ENCODE assay signal across 14 cellular contexts in genomic region chr10:132515811-132516726, GRCh38. TPM values are rescaled to one million over a fixed set of nuclear protein-coding genes. Genes with fewer than 3 reads are reported as not detected.
A peak's percentile ranks its signal among the peaks of the same experiment; 100 is the strongest.
DNase-seq lines count a peak whose midpoint lies in the region; ATAC-seq and TF ChIP-seq lines count a peak whose summit lies in the region.
"Had no signal": no experiment of that assay in that cellular context is flagged by ENCODE, and none has a peak within 500 bp of the region (broad histone marks: within the 10 kb centered on the region; RNA-seq: fewer than 3 reads in every experiment).

No MANE protein-coding gene starts in this region.

- no peaks in the 10 kb centered on the region for H3K79me2 ChIP-seq in mesendoderm (ENCODE audit: control insufficient read depth, insufficient read depth, low read length)

- no CpG with 5 or more reads among the region's 19 CpGs for WGBS in mesendoderm (ENCODE audit: extremely low coverage, insufficient coverage, low lambda C conversion rate)

- H3K4me2 ChIP-seq in mesendoderm (ENCODE audit: low read length) = no peak overlapping the region

- H3K4me1 ChIP-seq in HUES6 (ENCODE audit: control insufficient read depth, insufficient read depth, low read length) (peaks cover 36% of the 10 kb centered on the region), mesendoderm (ENCODE audit: control insufficient read depth, low read depth, low read length) (peaks cover 8% of the 10 kb centered on the region), tibial artery (peaks cover 32 to 62% (median 55%) of the 10 kb centered on the region in 4 donors)

- no peak overlapping the region for H3K27ac Mint-ChIP-seq in activated T-helper 2 cell treated with anti-CD3 and anti-CD28 coated beads, Interferon-gamma antibody, Interleukin-2, Interleukin-4, amounts not matched to agents 10 μg/mL and 5 μg/mL and 100 μg/mL, durations not matched to agents 14 hours and 24 hours and 36 hours
- H3K27ac Mint-ChIP-seq: activated CD4-positive, alpha-beta memory T cell treated with anti-CD3 and anti-CD28 coated beads for 36 hours; stimulated activated effector memory CD8-positive, alpha-beta T cell treated with anti-CD3 and anti-CD28 coated beads, Interleukin-12 subunit alpha, Interleukin-12 subunit beta, amount 100 ng/mL, for 72 hours had no signal

- H3K4ac ChIP-seq in mesendoderm (ENCODE audit: low read depth, low read length) = no peak overlapping the region

- H3K9me3 ChIP-seq in HUES6 (ENCODE audit: control insufficient read depth, insufficient read depth, low read depth, low read length) = no peaks in the 10 kb centered on the region
- no peaks in the 10 kb centered on the region for H3K9me3 ChIP-seq in tibial artery
- H3K9me3 ChIP-seq: HAP-1 had no signal

- H3K36me3 Mint-ChIP-seq in activated T-helper 2 cell treated with anti-CD3 and anti-CD28 coated beads, Interferon-gamma antibody, Interleukin-2, Interleukin-4, amounts not matched to agents 10 μg/mL and 5 μg/mL and 100 μg/mL, durations not matched to agents 14 hours and 24 hours and 36 hours (ENCODE audit: low read depth) = no peaks in the 10 kb centered on the region
- H3K36me3 Mint-ChIP-seq: activated CD4-positive, alpha-beta memory T cell treated with anti-CD3 and anti-CD28 coated beads for 36 hours; stimulated activated effector memory CD8-positive, alpha-beta T cell treated with anti-CD3 and anti-CD28 coated beads, Interleukin-12 subunit alpha, Interleukin-12 subunit beta, amount 100 ng/mL, for 72 hours had no signal

- ATAC-seq in HG03432 (IDR thresholded peaks at IDR 0.05; ENCODE audit: unreplicated experiment) = no peak
- ATAC-seq: stimulated activated effector memory CD8-positive, alpha-beta T cell treated with anti-CD3 and anti-CD28 coated beads, Interleukin-12 subunit alpha, Interleukin-12 subunit beta, amount 100 ng/mL, for 72 hours had no signal

- no peaks in the 10 kb centered on the region for H3K79me1 ChIP-seq in mesendoderm (ENCODE audit: low read length)

- H3K36me3 ChIP-seq in HUES6 (ENCODE audit: control insufficient read depth, insufficient read depth, low read length) (no peaks in the 10 kb centered on the region), mesendoderm (ENCODE audit: control insufficient read depth, insufficient read depth, low read length) (no peaks in the 10 kb centered on the region), tibial artery (no peaks in the 10 kb centered on the region)
- H3K36me3 ChIP-seq: HAP-1 had no signal

- H2AK5ac ChIP-seq in mesendoderm (ENCODE audit: low read length) = peak overlapping the region; percentile 62

- no peak overlapping the region for H2BK15ac ChIP-seq in mesendoderm (replicated peaks; ENCODE audit: low read depth)

- no peaks in the 10 kb centered on the region for H3K27me3 Mint-ChIP-seq in activated T-helper 2 cell treated with anti-CD3 and anti-CD28 coated beads, Interferon-gamma antibody, Interleukin-2, Interleukin-4, amounts not matched to agents 10 μg/mL and 5 μg/mL and 100 μg/mL, durations not matched to agents 14 hours and 24 hours and 36 hours (ENCODE audit: low read depth)

- no peak overlapping the region for H2BK120ac ChIP-seq in mesendoderm (ENCODE audit: low read depth, low read length)

- intact Hi-C loops in tibial artery (cut with DNase I; ENCODE audit: low total_unique reads) = loop anchor here (5.0 to 10.0 kb wide), 2 partner anchors 49 to 121 kb away; partner anchors contain the start of gene PWWP2B
- intact Hi-C loops in activated T-helper 2 cell treated with anti-CD3 and anti-CD28 coated beads, Interferon-gamma antibody, Interleukin-2, Interleukin-4, amounts not matched to agents 10 μg/mL and 5 μg/mL and 100 μg/mL, durations not matched to agents 14 hours and 24 hours and 36 hours (cut with micrococcal nuclease) = no loop called here

- H2BK5ac ChIP-seq in mesendoderm (ENCODE audit: low read length) = no peak overlapping the region

- H3K9me3 Mint-ChIP-seq in activated T-helper 2 cell treated with anti-CD3 and anti-CD28 coated beads, Interferon-gamma antibody, Interleukin-2, Interleukin-4, amounts not matched to agents 10 μg/mL and 5 μg/mL and 100 μg/mL, durations not matched to agents 14 hours and 24 hours and 36 hours = no peaks in the 10 kb centered on the region
- H3K9me3 Mint-ChIP-seq: activated CD4-positive, alpha-beta memory T cell treated with anti-CD3 and anti-CD28 coated beads for 36 hours; stimulated activated effector memory CD8-positive, alpha-beta T cell treated with anti-CD3 and anti-CD28 coated beads, Interleukin-12 subunit alpha, Interleukin-12 subunit beta, amount 100 ng/mL, for 72 hours had no signal

- peaks cover 32% of the 10 kb centered on the region for H3K27me3 ChIP-seq in HUES6 (ENCODE audit: control insufficient read depth, insufficient read depth, low read length)
- no peaks in the 10 kb centered on the region for H3K27me3 ChIP-seq in mesendoderm (ENCODE audit: insufficient read depth, low read length, poor library complexity)
- H3K27me3 ChIP-seq in tibial artery = no peaks in the 10 kb centered on the region

- no peak overlapping the region for H3K23ac ChIP-seq in mesendoderm (ENCODE audit: low read length)

- DNase-seq in caudate nucleus (lab: John Stamatoyannopoulos, UW) (no peak), mesendoderm (no peak), tibial artery (peak; percentile 18 to 66), NCI-H748 treated with DMSO at 0.1 percent for 48 hours (lab: John Stamatoyannopoulos, UW) (no peak)
- DNase-seq in activated T-helper 2 cell treated with anti-CD3 and anti-CD28 coated beads, Interferon-gamma antibody, Interleukin-2, Interleukin-4, amounts not matched to agents 10 μg/mL and 5 μg/mL and 100 μg/mL, durations not matched to agents 14 hours and 24 hours and 36 hours (ENCODE audit: low spot score) = no peak
- DNase-seq: activated CD4-positive, alpha-beta memory T cell treated with anti-CD3 and anti-CD28 coated beads for 36 hours; NCI-H2081 treated with DMSO at 0.1 percent for 48 hours; SHP77 had no signal

- no peak for TF ChIP-seq CTCF in tibial artery (IDR thresholded peaks at IDR 0.05)

- H4K5ac ChIP-seq in mesendoderm (ENCODE audit: low read length) = no peak overlapping the region

- H3K27ac ChIP-seq in HUES6 (ENCODE audit: low read depth, low read length) (no peak overlapping the region), caudate nucleus (ENCODE audit: low read depth, low read length) (peak overlapping the region; percentile 36), mesendoderm (ENCODE audit: low read depth, low read length) (no peak overlapping the region), tibial artery (peak overlapping the region; percentile 88 to 89)
- H3K27ac ChIP-seq: epithelial cell of prostate, HL-60 had no signal

- peak overlapping the region; percentile 72 for H3K56ac ChIP-seq in mesendoderm (ENCODE audit: low read length)

- H3K4me3 ChIP-seq in HUES6 (ENCODE audit: low read depth, low read length) (peak overlapping the region; percentile 66), mesendoderm (ENCODE audit: low read length) (no peak overlapping the region), tibial artery (no peak overlapping the region)
- H3K4me3 ChIP-seq: HAP-1 had no signal

- H4K8ac ChIP-seq in mesendoderm (ENCODE audit: low read depth, low read length) = no peak overlapping the region

- H3K4me1 Mint-ChIP-seq in activated T-helper 2 cell treated with anti-CD3 and anti-CD28 coated beads, Interferon-gamma antibody, Interleukin-2, Interleukin-4, amounts not matched to agents 10 μg/mL and 5 μg/mL and 100 μg/mL, durations not matched to agents 14 hours and 24 hours and 36 hours (ENCODE audit: low read depth) = no peaks in the 10 kb centered on the region

- no peak overlapping the region for H3K18ac ChIP-seq in mesendoderm (ENCODE audit: low read length)

- peak overlapping the region; percentile 77 for H3K9ac ChIP-seq in HUES6 (ENCODE audit: low read length)
- H3K9ac ChIP-seq in mesendoderm (ENCODE audit: low read length) = no peak overlapping the region

- no peak overlapping the region for H3K4me3 Mint-ChIP-seq in activated T-helper 2 cell treated with anti-CD3 and anti-CD28 coated beads, Interferon-gamma antibody, Interleukin-2, Interleukin-4, amounts not matched to agents 10 μg/mL and 5 μg/mL and 100 μg/mL, durations not matched to agents 14 hours and 24 hours and 36 hours (ENCODE audit: low read depth)
- H3K4me3 Mint-ChIP-seq: activated CD4-positive, alpha-beta memory T cell treated with anti-CD3 and anti-CD28 coated beads for 36 hours; stimulated activated effector memory CD8-positive, alpha-beta T cell treated with anti-CD3 and anti-CD28 coated beads, Interleukin-12 subunit alpha, Interleukin-12 subunit beta, amount 100 ng/mL, for 72 hours had no signal

RNA-seq across cellular contexts. Expression of gene INPP5A, which starts 21.5 kb away (rescaled TPM):
- polyA plus RNA-seq in mesendoderm (2013, experiment 1 of 2) = 17.5 TPM
- polyA plus RNA-seq in mesendoderm (2013, experiment 2 of 2) = 18.1 TPM
- 13.0 and 13.8 TPM in 2 replicates for total RNA-seq in activated T-helper 2 cell treated with anti-CD3 and anti-CD28 coated beads, Interferon-gamma antibody, Interleukin-2, Interleukin-4, amounts not matched to agents 10 μg/mL and 5 μg/mL and 100 μg/mL, durations not matched to agents 14 hours and 24 hours and 36 hours

Comparison
In these comparisons a context has a peak if more than half of its experiments do, and no peak if none do; other contexts are left out.
1. H3K27ac ChIP-seq: peak in caudate nucleus (single experiment) and tibial artery (2 of 2); none in HUES6 (single experiment) and mesendoderm (single experiment).
2. DNase-seq: peak in tibial artery (2 of 2); none in caudate nucleus (0 of 61), mesendoderm (single experiment), activated T-helper 2 cell treated with anti-CD3 and anti-CD28 coated beads, Interferon-gamma antibody, Interleukin-2, Interleukin-4, amounts not matched to agents 10 μg/mL and 5 μg/mL and 100 μg/mL, durations not matched to agents 14 hours and 24 hours and 36 hours (single experiment) and NCI-H748 treated with DMSO at 0.1 percent for 48 hours (single experiment).